In the genomic region with DNA sequence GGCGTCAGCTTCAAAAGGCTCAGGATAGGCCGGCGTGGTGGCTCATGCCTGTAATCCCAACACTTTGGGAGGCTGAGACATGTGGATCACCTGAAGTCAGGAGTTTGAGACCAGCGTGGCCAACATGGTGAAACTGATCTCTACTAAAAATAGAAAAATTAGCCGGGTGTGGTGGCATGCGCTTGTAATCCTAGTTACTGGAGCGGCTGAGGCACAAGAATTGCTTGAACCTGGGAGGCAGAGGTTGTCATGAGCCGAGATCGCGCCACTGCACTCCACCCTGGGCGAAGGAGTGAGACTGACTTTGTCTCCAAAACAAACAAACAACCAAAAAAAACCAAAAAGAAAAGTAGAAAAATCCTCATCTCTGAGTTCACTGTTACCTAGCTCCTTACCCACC, we compare ENCODE assay signal across 21 cellular contexts. TPM values are rescaled to one million over a fixed set of nuclear protein-coding genes. Genes with fewer than 3 reads are reported as not detected.
"Had no signal": no experiment of that assay in that cellular context is flagged by ENCODE, and none has a peak within 500 bp of the region (broad histone marks: within the 10 kb centered on the region; RNA-seq: fewer than 3 reads in every experiment).

No MANE protein-coding gene starts in this region.

RNA-seq across cellular contexts. Expression of a gene that starts 3.4 kb away (rescaled TPM):
- total RNA-seq: activated naive CD4-positive, alpha-beta T cell treated with anti-CD3 and anti-CD28 coated beads for 36 hours; activated naive CD4-positive, alpha-beta T cell treated with anti-CD3 and anti-CD28 coated beads, Interleukin-2, amount 50 U/mL, for 72 hours; activated naive CD8-positive, alpha-beta T cell treated with anti-CD3 and anti-CD28 coated beads for 36 hours; activated naive CD8-positive, alpha-beta T cell treated with anti-CD3 and anti-CD28 coated beads, Interleukin-2, amount 10 ng/mL, durations not matched to agents 7 days and 5 days; activated T-cell treated with anti-CD3 and anti-CD28 coated beads, Interleukin-2, amount 50 U/mL, for 4 hours; activated T-cell treated with anti-CD3 and anti-CD28 coated beads, Interleukin-2, amount 50 U/mL, for 72 hours; activated T-helper 1 cell treated with anti-CD3 and anti-CD28 coated beads, Interleukin-12 subunit alpha, Interleukin-12 subunit beta, Interleukin-2, Interleukin-4 antibody, amounts not matched to agents 30 ng/mL and 10 ng/mL and 1 ng/mL, durations not matched to agents 14 hours and 24 hours and 36 hours; activated T-helper 17 cell treated with anti-CD3 and anti-CD28 coated beads, Interleukin-2, amount 50 U/mL, for 72 hours; activated T-helper 2 cell treated with anti-CD3 and anti-CD28 coated beads, Interferon-gamma antibody, Interleukin-2, Interleukin-4, amounts not matched to agents 10 μg/mL and 5 μg/mL and 100 μg/mL, durations not matched to agents 14 hours and 24 hours and 36 hours; adrenal gland; aorta; ascending aorta; astrocyte; body of pancreas; breast epithelium; bronchial epithelial cell; cardiac muscle cell; cardiac septum; cerebellum; chondrocyte had no signal
- polyA plus RNA-seq: adipose tissue, adrenal gland, aorta had no signal

RNA-seq across cellular contexts. Expression of a gene that starts 11.3 kb away (rescaled TPM):
- total RNA-seq: activated naive CD4-positive, alpha-beta T cell treated with anti-CD3 and anti-CD28 coated beads for 36 hours; activated naive CD8-positive, alpha-beta T cell treated with anti-CD3 and anti-CD28 coated beads for 36 hours; activated naive CD8-positive, alpha-beta T cell treated with anti-CD3 and anti-CD28 coated beads, Interleukin-2, amount 10 ng/mL, durations not matched to agents 7 days and 5 days; activated T-cell treated with anti-CD3 and anti-CD28 coated beads, Interleukin-2, amount 50 U/mL, for 4 hours; activated T-cell treated with anti-CD3 and anti-CD28 coated beads, Interleukin-2, amount 50 U/mL, for 72 hours; activated T-helper 1 cell treated with anti-CD3 and anti-CD28 coated beads, Interleukin-12 subunit alpha, Interleukin-12 subunit beta, Interleukin-2, Interleukin-4 antibody, amounts not matched to agents 30 ng/mL and 10 ng/mL and 1 ng/mL, durations not matched to agents 14 hours and 24 hours and 36 hours; activated T-helper 2 cell treated with anti-CD3 and anti-CD28 coated beads, Interferon-gamma antibody, Interleukin-2, Interleukin-4, amounts not matched to agents 10 μg/mL and 5 μg/mL and 100 μg/mL, durations not matched to agents 14 hours and 24 hours and 36 hours; adrenal gland; aorta; ascending aorta; body of pancreas; breast epithelium; bronchial epithelial cell; cardiac muscle cell; cardiac septum; chondrocyte had no signal
- polyA plus RNA-seq: adipose tissue, adrenal gland, aorta, cardiac muscle cell had no signal

RNA-seq across cellular contexts. Expression of a gene that starts 11.6 kb away (rescaled TPM):
- total RNA-seq: activated naive CD4-positive, alpha-beta T cell treated with anti-CD3 and anti-CD28 coated beads for 36 hours; activated naive CD8-positive, alpha-beta T cell treated with anti-CD3 and anti-CD28 coated beads for 36 hours; activated naive CD8-positive, alpha-beta T cell treated with anti-CD3 and anti-CD28 coated beads, Interleukin-2, amount 10 ng/mL, durations not matched to agents 7 days and 5 days; activated T-cell treated with anti-CD3 and anti-CD28 coated beads, Interleukin-2, amount 50 U/mL, for 4 hours; activated T-cell treated with anti-CD3 and anti-CD28 coated beads, Interleukin-2, amount 50 U/mL, for 72 hours; activated T-helper 1 cell treated with anti-CD3 and anti-CD28 coated beads, Interleukin-12 subunit alpha, Interleukin-12 subunit beta, Interleukin-2, Interleukin-4 antibody, amounts not matched to agents 30 ng/mL and 10 ng/mL and 1 ng/mL, durations not matched to agents 14 hours and 24 hours and 36 hours; activated T-helper 2 cell treated with anti-CD3 and anti-CD28 coated beads, Interferon-gamma antibody, Interleukin-2, Interleukin-4, amounts not matched to agents 10 μg/mL and 5 μg/mL and 100 μg/mL, durations not matched to agents 14 hours and 24 hours and 36 hours; adrenal gland; aorta; ascending aorta; body of pancreas; breast epithelium; bronchial epithelial cell; cardiac muscle cell; cardiac septum; chondrocyte had no signal
- polyA plus RNA-seq: adipose tissue, adrenal gland, aorta, cardiac muscle cell had no signal

RNA-seq across cellular contexts. Expression of a gene that starts 25.9 kb away (rescaled TPM):
- total RNA-seq: activated naive CD4-positive, alpha-beta T cell treated with anti-CD3 and anti-CD28 coated beads for 36 hours; activated naive CD8-positive, alpha-beta T cell treated with anti-CD3 and anti-CD28 coated beads for 36 hours; activated naive CD8-positive, alpha-beta T cell treated with anti-CD3 and anti-CD28 coated beads, Interleukin-2, amount 10 ng/mL, durations not matched to agents 7 days and 5 days; activated T-cell treated with anti-CD3 and anti-CD28 coated beads, Interleukin-2, amount 50 U/mL, for 4 hours; activated T-cell treated with anti-CD3 and anti-CD28 coated beads, Interleukin-2, amount 50 U/mL, for 72 hours; activated T-helper 1 cell treated with anti-CD3 and anti-CD28 coated beads, Interleukin-12 subunit alpha, Interleukin-12 subunit beta, Interleukin-2, Interleukin-4 antibody, amounts not matched to agents 30 ng/mL and 10 ng/mL and 1 ng/mL, durations not matched to agents 14 hours and 24 hours and 36 hours; activated T-helper 2 cell treated with anti-CD3 and anti-CD28 coated beads, Interferon-gamma antibody, Interleukin-2, Interleukin-4, amounts not matched to agents 10 μg/mL and 5 μg/mL and 100 μg/mL, durations not matched to agents 14 hours and 24 hours and 36 hours; adrenal gland; aorta; ascending aorta; astrocyte; body of pancreas; breast epithelium; bronchial epithelial cell; cardiac muscle cell; cardiac septum; cerebellum; chondrocyte had no signal
- polyA plus RNA-seq: adipose tissue, adrenal gland, aorta, cardiac muscle cell had no signal

RNA-seq across cellular contexts. Expression of a gene that starts 33.5 kb away (rescaled TPM):
- total RNA-seq: activated naive CD4-positive, alpha-beta T cell treated with anti-CD3 and anti-CD28 coated beads for 36 hours; activated naive CD8-positive, alpha-beta T cell treated with anti-CD3 and anti-CD28 coated beads for 36 hours; activated naive CD8-positive, alpha-beta T cell treated with anti-CD3 and anti-CD28 coated beads, Interleukin-2, amount 10 ng/mL, durations not matched to agents 7 days and 5 days; activated T-cell treated with anti-CD3 and anti-CD28 coated beads, Interleukin-2, amount 50 U/mL, for 4 hours; activated T-cell treated with anti-CD3 and anti-CD28 coated beads, Interleukin-2, amount 50 U/mL, for 72 hours; activated T-helper 1 cell treated with anti-CD3 and anti-CD28 coated beads, Interleukin-12 subunit alpha, Interleukin-12 subunit beta, Interleukin-2, Interleukin-4 antibody, amounts not matched to agents 30 ng/mL and 10 ng/mL and 1 ng/mL, durations not matched to agents 14 hours and 24 hours and 36 hours; activated T-helper 2 cell treated with anti-CD3 and anti-CD28 coated beads, Interferon-gamma antibody, Interleukin-2, Interleukin-4, amounts not matched to agents 10 μg/mL and 5 μg/mL and 100 μg/mL, durations not matched to agents 14 hours and 24 hours and 36 hours; adrenal gland; aorta; ascending aorta; astrocyte; body of pancreas; breast epithelium; bronchial epithelial cell; cardiac muscle cell; cardiac septum; cerebellum; chondrocyte had no signal
- polyA plus RNA-seq: adipose tissue, adrenal gland, aorta, cardiac muscle cell had no signal
